In the genomic region with DNA sequence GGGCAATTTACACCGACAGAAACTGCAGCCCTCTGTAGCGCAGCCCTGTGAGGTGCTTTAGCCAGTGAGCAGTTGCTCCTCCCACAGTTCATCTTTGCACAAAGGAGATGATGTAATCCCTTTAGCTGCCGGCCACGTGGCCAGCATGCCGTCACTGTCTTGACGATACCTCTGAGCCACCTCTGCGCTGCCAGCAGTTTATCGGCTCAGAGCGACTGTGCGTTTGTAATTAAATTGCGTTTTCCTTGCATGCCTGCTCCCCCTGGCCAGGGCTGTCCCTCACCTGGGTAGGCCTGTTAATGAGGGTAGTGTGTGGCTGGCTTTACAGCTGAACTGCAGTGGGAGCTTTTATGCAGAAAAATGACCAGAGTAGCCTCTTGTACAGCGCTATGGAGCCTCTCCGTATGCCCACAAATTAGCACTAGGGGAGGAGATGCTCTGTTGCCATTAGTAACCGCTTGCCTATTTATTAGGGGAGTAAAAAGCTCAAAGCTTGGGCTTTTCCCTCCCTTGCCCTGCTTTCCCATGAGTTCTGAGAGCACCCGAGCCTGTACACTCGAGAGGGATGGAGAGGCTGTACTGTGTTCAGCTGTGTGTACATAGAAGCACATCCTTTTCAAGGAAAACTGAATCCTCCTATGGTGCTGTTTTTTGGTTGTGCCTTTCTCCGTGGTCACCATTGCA, we compare ENCODE assay signal across 9 cellular contexts.
DNase-seq lines count a peak whose midpoint lies in the region; ATAC-seq, FAIRE-seq and TF ChIP-seq lines count a peak whose summit lies in the region.
"Had no signal": no experiment of that assay in that cellular context is flagged by ENCODE, and none has a peak within 500 bp of the region (broad histone marks: within the 10 kb centered on the region; RNA-seq: fewer than 3 reads in every experiment).

No MANE protein-coding gene starts in this region.

- TF ChIP-seq EP300 in H1 (IDR thresholded peaks at IDR 0.05; ENCODE audit: borderline replicate concordance in 1 of 2, low read depth in 2 of 2, low read length in 2 of 2), result no peak

- no peak overlapping the region for H3K14ac ChIP-seq in H1 (ENCODE audit: insufficient read length)

- H3K4me2 ChIP-seq in H1 (ENCODE audit: insufficient read depth in 1 of 2, low read depth in 2 of 2, low read length in 2 of 2), result no peak overlapping the region

- WGBS in H1 (ENCODE audit: extremely low coverage in 1 of 2, insufficient coverage in 1 of 2, insufficient read length in 1 of 2, insufficient replicate concordance in 2 of 2, low coverage in 1 of 2, low lambda C conversion rate in 2 of 2, missing lambda C conversion rate in 1 of 2), 2 experiments, result 82% methylated on average over 17 of the region's 17 CpGs; no CpG with 5 or more reads in 1 of the 2 experiments

- peak overlapping the region; percentile 41 to 43 for H3K27ac ChIP-seq in breast epithelium
- H3K27ac ChIP-seq in H1 (ENCODE audit: low read depth, low read length), result peak overlapping the region; percentile 28; the same call in 1 of the 2 replicates

- peaks cover 16 to 97% of the 10 kb centered on the region in 2 experiments for H3K79me2 ChIP-seq in H1 (ENCODE audit: control insufficient read depth in 1 of 2, insufficient read depth in 2 of 2, low read length in 2 of 2)

- H3K56ac ChIP-seq in H1 (replicated peaks; ENCODE audit: insufficient read length, low read depth, low read length), result no peak overlapping the region

- H3K4me1 Mint-ChIP-seq in MCF 10A (ENCODE audit: insufficient read depth, unreplicated experiment), result peaks cover 14% of the 10 kb centered on the region

- no peaks in the 10 kb centered on the region for H3K9me3 Mint-ChIP-seq in MCF 10A (ENCODE audit: unreplicated experiment)

- CTCF ChIA-PET in MCF 10A (lab: Yijun Ruan, JAX), result interaction anchor here (0.6 to 0.7 kb wide), 2 partner anchors 20 to 92 kb away, joined by 3 to 4 read pairs; no protein-coding TSS in a partner anchor
- CTCF ChIA-PET in H1 (lab: Charles Lee; ENCODE audit: partially characterized antibody), result interaction anchor here (0.6 to 2.4 kb wide), 9 partner anchors 8 to 141 kb away, joined by 3 to 8 read pairs (median 4); no protein-coding TSS in a partner anchor

- no peak overlapping the region for H3K27ac Mint-ChIP-seq in MCF 10A (ENCODE audit: low read depth, unreplicated experiment)

- peaks cover 7 to 16% of the 10 kb centered on the region in 2 experiments for H4K20me1 ChIP-seq in H1 (replicated peaks in 1 of 2; ENCODE audit: control insufficient read depth in 1 of 2, insufficient read depth in 2 of 2, low read length in 2 of 2)

- BruUV-seq in MCF 10A (replicated peaks; lab: Mats Ljungman, UMichigan), result no TSS peak

- peak; percentile 60 to 77 for DNase-seq in breast epithelium (ENCODE audit: low spot score in 2 of 2)
- DNase-seq in MCF 10A (ENCODE audit: unreplicated experiment), result no peak
- DNase-seq in NCI-H524 (lab: John Stamatoyannopoulos, UW), result peak; percentile 74 to 81
- no peak for DNase-seq in H1 (ENCODE audit: low read depth in 1 of 2, low spot score in 2 of 2)
- DNase-seq in mucosa of gallbladder (ENCODE audit: low spot score), result peak; percentile 67
- DNase-seq in central memory CD4-positive, alpha-beta T cell, result no peak
- no peak for DNase-seq in SKM-1 treated with dmso at 0.1 percent for 144 hours (lab: John Stamatoyannopoulos, UW; ENCODE audit: unreplicated experiment)

- H3K27me3 ChIP-seq in breast epithelium, result no peaks in the 10 kb centered on the region
- no peaks in the 10 kb centered on the region for H3K27me3 ChIP-seq in H1 (replicated peaks in 1 of 4; ENCODE audit: control insufficient read depth in 3 of 4, extremely low read depth in 1 of 4, insufficient read depth in 3 of 4, low read length in 3 of 4)

- H3K4me3 Mint-ChIP-seq in MCF 10A (ENCODE audit: unreplicated experiment), result no peak overlapping the region

- peaks cover 13% of the 10 kb centered on the region for H3K79me1 ChIP-seq in H1 (ENCODE audit: low read depth, low read length)

- H2AK5ac ChIP-seq in H1 (ENCODE audit: low read depth, low read length), result no peak overlapping the region; the same call in 1 of the 2 replicates

- peak overlapping the region; percentile 58; the same call in 1 of the 2 replicates for H4K8ac ChIP-seq in H1 (ENCODE audit: extremely low read depth, insufficient read depth, low read length)

- no peak overlapping the region for H2BK5ac ChIP-seq in H1 (ENCODE audit: low read depth, low read length)

- H4K91ac ChIP-seq in H1 (replicated peaks; ENCODE audit: insufficient read length, low read length), result no peak overlapping the region

- POLR2A ChIA-PET in MCF 10A (lab: Yijun Ruan, JAX), result interaction anchor here (0.6 to 1.5 kb wide), 4 partner anchors 10 to 65 kb away, joined by 3 to 4 read pairs (median 4); no protein-coding TSS in a partner anchor
- POLR2A ChIA-PET in H1 (lab: Charles Lee; ENCODE audit: partially characterized antibody), result interaction anchor here (0.9 to 1.3 kb wide), 3 partner anchors 9 to 92 kb away, joined by 3 read pairs; no protein-coding TSS in a partner anchor

- H3K23me2 ChIP-seq in H1 (ENCODE audit: low read depth, low read length), result no peaks in the 10 kb centered on the region

- H3K4me3 ChIP-seq in breast epithelium (peak overlapping the region in 2 of 3 donors; percentile 27 to 49), H1 (ENCODE audit: extremely low read depth in 1 of 4, insufficient read depth in 2 of 4, low read depth in 3 of 4, low read length in 4 of 4) (no peak overlapping the region)

- H3K36me3 ChIP-seq in breast epithelium (no peaks in the 10 kb centered on the region), H1 (ENCODE audit: control insufficient read depth in 2 of 4, insufficient read depth in 4 of 4, low read length in 3 of 4) (no peaks in the 10 kb centered on the region)

- no peak overlapping the region for H3K4ac ChIP-seq in H1 (replicated peaks; ENCODE audit: insufficient read length, low read depth, low read length)

- peaks cover 1% of the 10 kb centered on the region for H3K36me3 Mint-ChIP-seq in MCF 10A (ENCODE audit: insufficient read depth, unreplicated experiment)

- TF ChIP-seq CTCF in breast epithelium (IDR thresholded peaks at IDR 0.05), result no peak
- TF ChIP-seq CTCF in MCF 10A (IDR thresholded peaks at IDR 0.05; ENCODE audit: unreplicated experiment), result no peak
- no peak for TF ChIP-seq CTCF in H1 (IDR thresholded peaks at IDR 0.05; ENCODE audit: control extremely low read depth in 1 of 3, insufficient read depth in 1 of 3, low read depth in 1 of 3, low read length in 3 of 3)

- peak overlapping the region in 1 of 4 experiments; percentile 32; a peak in 1 of 7 replicates for H3K9ac ChIP-seq in H1 (replicated peaks in 1 of 4; ENCODE audit: extremely low read depth in 1 of 4, low read depth in 3 of 4, low read length in 3 of 4)

- H2BK120ac ChIP-seq in H1 (replicated peaks; ENCODE audit: low read depth, low read length), result no peak overlapping the region

- TF ChIP-seq RAD21 in H1 (IDR thresholded peaks at IDR 0.05 in 1 of 2, conservative IDR thresholded peaks at IDR 0.05 in 1 of 2; ENCODE audit: low read depth in 2 of 2, low read length in 2 of 2), result no peak

- no peak overlapping the region for H2BK12ac ChIP-seq in H1 (ENCODE audit: low read depth, low read length)

- intact Hi-C loops in breast epithelium (cut with DNase I; ENCODE audit: low total_unique reads) (no loop called here), MCF 10A (cut with micrococcal nuclease) (no loop called here)

- FAIRE-seq in H1 (lab: Jason Lieb, UNC), result no peak
- FAIRE-seq: A204.1 had no signal

- no peak for ATAC-seq in GM21825 (IDR thresholded peaks at IDR 0.05; ENCODE audit: unreplicated experiment)

- no peak for TF ChIP-seq POLR2A in breast epithelium (IDR thresholded peaks at IDR 0.05)
- TF ChIP-seq POLR2A in H1 (IDR thresholded peaks at IDR 0.05; ENCODE audit: control extremely low read depth in 1 of 2, low read depth in 2 of 2, low read length in 2 of 2), result no peak

- no peak overlapping the region for H2BK20ac ChIP-seq in H1 (ENCODE audit: low read length)

- H3K23ac ChIP-seq in H1 (ENCODE audit: insufficient read length), result no peak overlapping the region

- no peak overlapping the region for H2AFZ ChIP-seq in H1 (ENCODE audit: low read length)

- no peak overlapping the region for H2BK15ac ChIP-seq in H1 (ENCODE audit: low read length)

- no peaks in the 10 kb centered on the region for H3K27me3 Mint-ChIP-seq in MCF 10A (ENCODE audit: insufficient read depth, unreplicated experiment)

- H3K18ac ChIP-seq in H1 (ENCODE audit: extremely low read depth, low read length), result no peak overlapping the region; the same call in 1 of the 2 replicates

- H4K5ac ChIP-seq in H1 (ENCODE audit: insufficient read length, low read depth, low read length), result no peak overlapping the region

- H3K9me3 ChIP-seq in breast epithelium (no peaks in the 10 kb centered on the region), H1 (ENCODE audit: insufficient read depth in 2 of 2, low read depth in 1 of 2, low read length in 1 of 2) (peaks cover 0 to 3% of the 10 kb centered on the region in 2 experiments; a peak in 1 of 4 replicates)

- H3K4me1 ChIP-seq in breast epithelium, result peaks cover 0 to 4% of the 10 kb centered on the region in 2 donors
- H3K4me1 ChIP-seq in H1 (replicated peaks in 1 of 4; ENCODE audit: control insufficient read depth in 3 of 4, insufficient read depth in 4 of 4, low read length in 3 of 4), result peaks cover 8 to 24% (median 20%) of the 10 kb centered on the region in 4 experiments; a peak in 6 of 7 replicates

TF ChIP-seq in H1, 55 proteins besides CTCF, POLR2A, EP300 and RAD21 (continues in another document):
- no peak for TF ChIP-seq FOSL1 (IDR thresholded peaks at IDR 0.05; ENCODE audit: insufficient read depth, low read depth, low read length)
- no peak for TF ChIP-seq EZH2 (IDR thresholded peaks at IDR 0.05; ENCODE audit: low read depth, low read length, severe bottlenecking)
- TF ChIP-seq CREB1 (IDR thresholded peaks at IDR 0.05), result peak; percentile 37; the same call in 1 of the 2 replicates
- TF ChIP-seq ATF3 (IDR thresholded peaks at IDR 0.05; ENCODE audit: insufficient read depth, low read depth, low read length), result no peak
- TF ChIP-seq, protein P1, sequence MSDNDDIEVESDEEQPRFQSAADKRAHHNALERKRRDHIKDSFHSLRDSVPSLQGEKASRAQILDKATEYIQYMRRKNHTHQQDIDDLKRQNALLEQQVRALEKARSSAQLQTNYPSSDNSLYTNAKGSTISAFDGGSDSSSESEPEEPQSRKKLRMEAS (IDR thresholded peaks at IDR 0.05), result peak; percentile 98
- TF ChIP-seq E2F6 (IDR thresholded peaks at IDR 0.05), result peak; percentile 90
- peak; percentile 78; the same call in 1 of the 2 replicates for TF ChIP-seq CEBPB (IDR thresholded peaks at IDR 0.05; ENCODE audit: low read depth, low read length)

Comparison
In these comparisons a context has a peak if more than half of its experiments do, and no peak if none do; other contexts are left out.
1. DNase-seq: peak in breast epithelium (2 of 2), NCI-H524 (2 of 2) and mucosa of gallbladder (single experiment); none in MCF 10A (single experiment), H1 (0 of 2), central memory CD4-positive, alpha-beta T cell (single experiment) and SKM-1 treated with dmso at 0.1 percent for 144 hours (single experiment).
2. H3K4me3 ChIP-seq: peak in breast epithelium (2 of 3); none in H1 (0 of 4).